ENCODE assay signal across 11 cellular contexts in genomic region chrX:11363069-11363594, GRCh38.
DNase-seq lines count a peak whose midpoint lies in the region; ATAC-seq and TF ChIP-seq lines count a peak whose summit lies in the region.
"Had no signal": no experiment of that assay in that cellular context is flagged by ENCODE, and none has a peak within 500 bp of the region (broad histone marks: within the 10 kb centered on the region; RNA-seq: fewer than 3 reads in every experiment).

No MANE protein-coding gene starts in this region.

- H3K27ac ChIP-seq in OCI-LY3 (ENCODE audit: low read length) (peak overlapping the region; percentile 58), endodermal cell (ENCODE audit: low read depth, low read length) (no peak overlapping the region)

- peak; percentile 99 for ATAC-seq in GM19455 (IDR thresholded peaks at IDR 0.05; ENCODE audit: unreplicated experiment)
- ATAC-seq in HG03045 (IDR thresholded peaks at IDR 0.05; ENCODE audit: unreplicated experiment), result peak; percentile 99

- DNase-seq in GM10266 (ENCODE audit: extremely low spot score) (peak; percentile 6), endodermal cell (no peak), Kasumi-1 (lab: John Stamatoyannopoulos, UW) (no peak), GF-D8 (lab: John Stamatoyannopoulos, UW) (no peak)
- DNase-seq in stimulated activated CD4-positive, alpha-beta T cell treated with anti-CD3 and anti-CD28 coated beads, Interleukin-15, amount 100 ng/mL, for 24 hours, result no peak
- DNase-seq: activated naive CD8-positive, alpha-beta T cell treated with anti-CD3 and anti-CD28 coated beads for 36 hours; kidney; NCI-H1694 treated with DMSO at 0.1 percent for 48 hours had no signal

- peaks cover 11% of the 10 kb centered on the region for H3K4me1 ChIP-seq in OCI-LY3 (ENCODE audit: low read length)
- H3K4me1 ChIP-seq in endodermal cell (ENCODE audit: control insufficient read depth, insufficient read depth, low read length), result no peaks in the 10 kb centered on the region

- no peak overlapping the region for H3K4me3 Mint-ChIP-seq in endodermal cell
- H3K4me3 Mint-ChIP-seq: activated naive CD8-positive, alpha-beta T cell treated with anti-CD3 and anti-CD28 coated beads for 36 hours had no signal

- peaks cover 68% of the 10 kb centered on the region for H3K9me3 Mint-ChIP-seq in endodermal cell
- H3K9me3 Mint-ChIP-seq: activated naive CD8-positive, alpha-beta T cell treated with anti-CD3 and anti-CD28 coated beads for 36 hours had no signal

- no peak overlapping the region for H2AFZ ChIP-seq in OCI-LY3 (ENCODE audit: low read depth, low read length)

- H3K36me3 Mint-ChIP-seq in endodermal cell (ENCODE audit: low read depth), result no peaks in the 10 kb centered on the region
- H3K36me3 Mint-ChIP-seq: activated naive CD8-positive, alpha-beta T cell treated with anti-CD3 and anti-CD28 coated beads for 36 hours had no signal

- H3K36me3 ChIP-seq in OCI-LY3 (replicated peaks; ENCODE audit: low read depth, low read length) (no peaks in the 10 kb centered on the region), endodermal cell (ENCODE audit: control insufficient read depth, insufficient read depth, low read length) (no peaks in the 10 kb centered on the region)

- H3K4me1 Mint-ChIP-seq in endodermal cell, result no peaks in the 10 kb centered on the region
- H3K4me1 Mint-ChIP-seq: activated naive CD8-positive, alpha-beta T cell treated with anti-CD3 and anti-CD28 coated beads for 36 hours had no signal

- H3K27ac Mint-ChIP-seq in endodermal cell, result no peak overlapping the region
- H3K27ac Mint-ChIP-seq: activated naive CD8-positive, alpha-beta T cell treated with anti-CD3 and anti-CD28 coated beads for 36 hours had no signal

- H4K20me1 ChIP-seq in OCI-LY3 (ENCODE audit: insufficient read depth, low read length), result no peaks in the 10 kb centered on the region

- no peak for TF ChIP-seq CTCF in GM10266 (IDR thresholded peaks at IDR 0.05; ENCODE audit: control insufficient read depth, insufficient read depth, low read depth, missing control alignments)
- TF ChIP-seq CTCF in OCI-LY3 (IDR thresholded peaks at IDR 0.05; ENCODE audit: low read depth, low read length), result no peak
- TF ChIP-seq CTCF in endodermal cell (conservative IDR thresholded peaks at IDR 0.05), result no peak

- H3K27me3 ChIP-seq in OCI-LY3 (ENCODE audit: low read depth, low read length) (no peaks in the 10 kb centered on the region), endodermal cell (ENCODE audit: control insufficient read depth, insufficient read depth, low read length, poor library complexity, severe bottlenecking) (no peaks in the 10 kb centered on the region)

- H3K4me2 ChIP-seq in OCI-LY3 (ENCODE audit: low read length), result peak overlapping the region; percentile 15; the same call in 1 of the 2 replicates

- no peaks in the 10 kb centered on the region for H3K9me3 ChIP-seq in OCI-LY3 (ENCODE audit: insufficient read depth, low read length)
- no peaks in the 10 kb centered on the region for H3K9me3 ChIP-seq in endodermal cell (ENCODE audit: control insufficient read depth, low read length)

- no peak overlapping the region for H3K4me3 ChIP-seq in OCI-LY3 (ENCODE audit: low read length)
- no peak overlapping the region for H3K4me3 ChIP-seq in endodermal cell (ENCODE audit: low read length)

- 85% methylated on average over 4 of the region's 4 CpGs; no CpG with 5 or more reads in 1 of the 2 experiments for WGBS in endodermal cell (ENCODE audit: insufficient coverage in 1 of 2, insufficient read length in 1 of 2), 2 experiments

- H3K9ac ChIP-seq in OCI-LY3 (ENCODE audit: low read length) (no peak overlapping the region), endodermal cell (ENCODE audit: extremely low read depth, low read length, poor library complexity, severe bottlenecking) (no peak overlapping the region)

- no peaks in the 10 kb centered on the region for H3K27me3 Mint-ChIP-seq in endodermal cell (ENCODE audit: insufficient read depth)
- H3K27me3 Mint-ChIP-seq: activated naive CD8-positive, alpha-beta T cell treated with anti-CD3 and anti-CD28 coated beads for 36 hours had no signal

- no peaks in the 10 kb centered on the region for H3K79me2 ChIP-seq in OCI-LY3 (ENCODE audit: low read length)
